ENCODE assay signal across 8 cellular contexts in genomic region chr17:56960596-56961538, GRCh38. TPM values are rescaled to one million over a fixed set of nuclear protein-coding genes. Genes with fewer than 3 reads are reported as not detected.
DNase-seq lines count a peak whose midpoint lies in the region; ATAC-seq and TF ChIP-seq lines count a peak whose summit lies in the region.

A gene with protein sequence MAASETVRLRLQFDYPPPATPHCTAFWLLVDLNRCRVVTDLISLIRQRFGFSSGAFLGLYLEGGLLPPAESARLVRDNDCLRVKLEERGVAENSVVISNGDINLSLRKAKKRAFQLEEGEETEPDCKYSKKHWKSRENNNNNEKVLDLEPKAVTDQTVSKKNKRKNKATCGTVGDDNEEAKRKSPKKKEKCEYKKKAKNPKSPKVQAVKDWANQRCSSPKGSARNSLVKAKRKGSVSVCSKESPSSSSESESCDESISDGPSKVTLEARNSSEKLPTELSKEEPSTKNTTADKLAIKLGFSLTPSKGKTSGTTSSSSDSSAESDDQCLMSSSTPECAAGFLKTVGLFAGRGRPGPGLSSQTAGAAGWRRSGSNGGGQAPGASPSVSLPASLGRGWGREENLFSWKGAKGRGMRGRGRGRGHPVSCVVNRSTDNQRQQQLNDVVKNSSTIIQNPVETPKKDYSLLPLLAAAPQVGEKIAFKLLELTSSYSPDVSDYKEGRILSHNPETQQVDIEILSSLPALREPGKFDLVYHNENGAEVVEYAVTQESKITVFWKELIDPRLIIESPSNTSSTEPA (minus strand): TSS chr17:56961050. CDS start chr17:56961019, 31 bp downstream.

- peaks cover 3% of the 10 kb centered on the region for H3K4me1 ChIP-seq in GM23338 (ENCODE audit: insufficient read depth)

- H3K36me3 Mint-ChIP-seq in GM23338 (ENCODE audit: low read depth) (0 out of 3 replicates have a peak, but pooled peaks cover 2% of the 10 kb centered on the region), nephron (ENCODE audit: low read depth) (no peaks in the 10 kb centered on the region)
- H3K36me3 Mint-ChIP-seq in stimulated activated naive CD8-positive, alpha-beta T cell treated with anti-CD3 and anti-CD28 coated beads, Interleukin-15, Interleukin-2, amounts not matched to agents 100 ng/mL and 50 ng/mL, for 24 hours (ENCODE audit: low read depth) = no peaks in the 10 kb centered on the region

- H3K27me3 Mint-ChIP-seq in GM23338 (ENCODE audit: insufficient read depth, low read depth, poor library complexity) (peaks cover 6% of the 10 kb centered on the region), nephron (ENCODE audit: low read depth) (peaks cover 6% of the 10 kb centered on the region)
- H3K27me3 Mint-ChIP-seq in stimulated activated naive CD8-positive, alpha-beta T cell treated with anti-CD3 and anti-CD28 coated beads, Interleukin-15, Interleukin-2, amounts not matched to agents 100 ng/mL and 50 ng/mL, for 24 hours = no peaks in the 10 kb centered on the region

- no peaks in the 10 kb centered on the region for H3K9me2 ChIP-seq in GM23338 (ENCODE audit: insufficient read depth)

- peak within 1 kb of the TSS; percentile 91 for H3K4me3 ChIP-seq in GM23338
- peak within 1 kb of the TSS; percentile 58 for H3K4me3 ChIP-seq in fibroblast of mammary gland (ENCODE audit: control insufficient read depth, low read depth, low read length)

- H3K27ac ChIP-seq in GM23338 (ENCODE audit: low read depth) = peak within 1 kb of the TSS; percentile 100

- H3K4me1 Mint-ChIP-seq in GM23338 (peaks cover 13% of the 10 kb centered on the region), nephron (peaks cover 18% of the 10 kb centered on the region)
- peaks cover 26% of the 10 kb centered on the region for H3K4me1 Mint-ChIP-seq in stimulated activated naive CD8-positive, alpha-beta T cell treated with anti-CD3 and anti-CD28 coated beads, Interleukin-15, Interleukin-2, amounts not matched to agents 100 ng/mL and 50 ng/mL, for 24 hours (ENCODE audit: low read depth)

- no peaks in the 10 kb centered on the region for H3K36me3 ChIP-seq in GM23338 (ENCODE audit: insufficient read depth)

- H3K79me2 ChIP-seq in GM23338 (replicated peaks; ENCODE audit: insufficient read depth) = peaks cover 35% of the 10 kb centered on the region

- H3K27me3 ChIP-seq in GM23338 (ENCODE audit: insufficient read depth) = no peaks in the 10 kb centered on the region

- peak within 1 kb of the TSS; percentile 74; the same call in 1 of the 2 replicates for H2AFZ ChIP-seq in GM23338

- H3K4me3 Mint-ChIP-seq in GM23338 (peak within 1 kb of the TSS; percentile 81), nephron (peak within 1 kb of the TSS; percentile 87 to 91 (median 88))
- H3K4me3 Mint-ChIP-seq in stimulated activated naive CD8-positive, alpha-beta T cell treated with anti-CD3 and anti-CD28 coated beads, Interleukin-15, Interleukin-2, amounts not matched to agents 100 ng/mL and 50 ng/mL, for 24 hours = peak within 1 kb of the TSS; percentile 84

- H3K27ac Mint-ChIP-seq in GM23338 = peak within 1 kb of the TSS; percentile 96
- H3K27ac Mint-ChIP-seq in nephron = peak within 1 kb of the TSS; percentile 55 to 96 (median 95)
- peak within 1 kb of the TSS; percentile 85 for H3K27ac Mint-ChIP-seq in stimulated activated naive CD8-positive, alpha-beta T cell treated with anti-CD3 and anti-CD28 coated beads, Interleukin-15, Interleukin-2, amounts not matched to agents 100 ng/mL and 50 ng/mL, for 24 hours

- H3K9me3 Mint-ChIP-seq in GM23338 (no peaks in the 10 kb centered on the region), nephron (no peaks in the 10 kb centered on the region)
- H3K9me3 Mint-ChIP-seq in stimulated activated naive CD8-positive, alpha-beta T cell treated with anti-CD3 and anti-CD28 coated beads, Interleukin-15, Interleukin-2, amounts not matched to agents 100 ng/mL and 50 ng/mL, for 24 hours = no peaks in the 10 kb centered on the region

- no peaks in the 10 kb centered on the region for H4K20me1 ChIP-seq in GM23338 (replicated peaks; ENCODE audit: insufficient read depth)

- peak within 1 kb of the TSS; percentile 86 for H3K4me2 ChIP-seq in GM23338

- TF ChIP-seq CTCF in GM23338 (conservative IDR thresholded peaks at IDR 0.05; ENCODE audit: low read depth in 2 of 2) (peak; percentile 92 to 99), fibroblast of mammary gland (conservative IDR thresholded peaks at IDR 0.05; ENCODE audit: control insufficient read depth, insufficient read depth, low read depth, low read length) (peak; percentile 93), nephron (IDR thresholded peaks at IDR 0.05; ENCODE audit: unreplicated experiment in 3 of 3) (peak; percentile 99 to 100 (median 100))

- DNase-seq in ELF-1 (ENCODE audit: low read depth, low spot score) (peak; percentile 96), GM23338 (ENCODE audit: low spot score) (peak; percentile 96), LHCN-M2 (ENCODE audit: low read depth) (peak; percentile 86), RPMI7951 (ENCODE audit: low read depth) (peak; percentile 81), fibroblast of mammary gland (ENCODE audit: low read depth) (peak; percentile 89)
- peak; percentile 90 to 93 for DNase-seq in activated T-helper 1 cell treated with anti-CD3 and anti-CD28 coated beads, Interleukin-2, amount 50 U/mL, for 16 hours (ENCODE audit: low read depth in 1 of 2, low spot score in 1 of 2)

- peaks cover 6% of the 10 kb centered on the region for H3F3A ChIP-seq in GM23338 (replicated peaks; ENCODE audit: low read depth)

- peak; percentile 97 for ATAC-seq in GM23338

TF ChIP-seq in GM23338, 12 proteins besides CTCF, POLR2A, EP300 and RAD21:
- no peak for TF ChIP-seq NANOG (IDR thresholded peaks at IDR 0.05; ENCODE audit: borderline replicate concordance)
- no peak for TF ChIP-seq ZNF114 (CRISPR knock-in tag; IDR thresholded peaks at IDR 0.05)
- no peak for TF ChIP-seq EZH2 (IDR thresholded peaks at IDR 0.05; ENCODE audit: low read depth, unreplicated experiment)
- peak; percentile 70 for TF ChIP-seq POLR2AphosphoS5 (IDR thresholded peaks at IDR 0.05; ENCODE audit: low read depth)
- TF ChIP-seq REST (IDR thresholded peaks at IDR 0.05; ENCODE audit: unreplicated experiment) = no peak
- TF ChIP-seq ZNF331 (CRISPR knock-in tag; IDR thresholded peaks at IDR 0.05; ENCODE audit: low read depth) = no peak

RNA-seq across cellular contexts. Expression of the gene that starts here (rescaled TPM):
- total RNA-seq in GM23338 (2014; rRNA removed; shearing (Covaris generic)) = 18.5 and 23.7 TPM in 2 replicates
- 32.0 and 32.2 TPM in 2 replicates for polyA plus RNA-seq in GM23338 (2016; fragmentation: Nextera tagmentation; extraction: Ambion mirVana)
- total RNA-seq in LHCN-M2 (2014; rRNA removed) = 18.9 and 22.6 TPM in 2 replicates
- polyA plus RNA-seq in LHCN-M2 (2012) = 9.4 TPM
- 13.2 and 15.2 TPM in 2 replicates for total RNA-seq in RPMI7951 (2014; rRNA removed; shearing (Covaris generic))

Comparison
In these comparisons a context has a peak if more than half of its experiments do, and no peak if none do; other contexts are left out.
1. Peak in every context shown above with its lines: DNase-seq, ATAC-seq, H3K4me3 ChIP-seq and H3K27ac ChIP-seq.